Comparison of ENCODE assay signal across 12 cellular contexts in the genomic region with DNA sequence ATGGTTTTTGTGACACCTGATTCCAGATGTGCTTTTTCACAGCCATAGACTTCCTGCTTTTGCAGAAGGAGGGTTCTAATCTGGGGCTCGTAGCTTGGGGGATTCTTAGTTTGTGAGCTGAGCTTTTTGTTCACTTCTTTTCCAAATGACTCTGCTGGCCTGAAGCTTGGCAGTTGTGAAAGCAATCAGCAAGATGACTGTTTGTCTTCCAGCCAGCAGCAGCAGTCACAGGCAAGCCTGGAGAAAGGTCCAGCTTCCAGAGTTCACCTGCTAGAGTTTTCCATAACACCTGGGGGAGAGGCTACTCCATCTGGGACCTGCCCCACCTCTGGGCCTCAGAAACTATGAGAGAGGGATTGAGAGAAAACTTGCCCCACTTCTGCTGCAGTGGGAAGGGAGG. TPM values are rescaled to one million over a fixed set of nuclear protein-coding genes. Genes with fewer than 3 reads are reported as not detected.
DNase-seq lines count a peak whose midpoint lies in the region; TF ChIP-seq lines count a peak whose summit lies in the region.
"Had no signal": no experiment of that assay in that cellular context is flagged by ENCODE, and none has a peak within 500 bp of the region (broad histone marks: within the 10 kb centered on the region; RNA-seq: fewer than 3 reads in every experiment).

No MANE protein-coding gene starts in this region.

- H3K9me3 Mint-ChIP-seq in endodermal cell (no peaks in the 10 kb centered on the region), neural progenitor cell (no peaks in the 10 kb centered on the region)
- H3K9me3 Mint-ChIP-seq: activated T-helper 2 cell treated with anti-CD3 and anti-CD28 coated beads, Interferon-gamma antibody, Interleukin-2, Interleukin-4, amounts not matched to agents 10 μg/mL and 5 μg/mL and 100 μg/mL, durations not matched to agents 14 hours and 24 hours and 36 hours; naive B cell had no signal

- H3K4me2 ChIP-seq in BLaER1 (peak overlapping the region; percentile 93), Loucy (ENCODE audit: low read depth, low read length, poor library complexity, severe bottlenecking) (peak overlapping the region; percentile 100), neural progenitor cell (peak overlapping the region; percentile 93)

- peak overlapping the region; percentile 7 for H3K4me3 Mint-ChIP-seq in endodermal cell
- H3K4me3 Mint-ChIP-seq in neural progenitor cell = no peak overlapping the region

- H3K79me2 ChIP-seq in Loucy (ENCODE audit: insufficient read depth, low read length) (peaks cover 86% of the 10 kb centered on the region), neural progenitor cell (ENCODE audit: low read depth) (peaks cover 89% of the 10 kb centered on the region)

- no peak for TF ChIP-seq CTCF in Loucy (conservative IDR thresholded peaks at IDR 0.05; ENCODE audit: low read length)
- TF ChIP-seq CTCF in endodermal cell (conservative IDR thresholded peaks at IDR 0.05) = no peak
- no peak for TF ChIP-seq CTCF in neural progenitor cell (IDR thresholded peaks at IDR 0.05)

- H3K9me3 ChIP-seq in BLaER1 = no peaks in the 10 kb centered on the region
- H3K9me3 ChIP-seq in Loucy (ENCODE audit: insufficient read depth, low read depth, low read length) = no peaks in the 10 kb centered on the region
- no peaks in the 10 kb centered on the region for H3K9me3 ChIP-seq in endodermal cell (ENCODE audit: control insufficient read depth, low read length)
- H3K9me3 ChIP-seq in neural progenitor cell (ENCODE audit: low read depth) = no peaks in the 10 kb centered on the region

- DNase-seq in endodermal cell (no peak), neural progenitor cell (ENCODE audit: low spot score) (no peak), NOMO-1 treated with DMSO at 0.1 percent for 48 hours (lab: John Stamatoyannopoulos, UW; ENCODE audit: unreplicated experiment) (no peak), CD1c-positive myeloid dendritic cell (ENCODE audit: extremely low spot score) (no peak), RKO (ENCODE audit: low spot score) (no peak)
- DNase-seq in stimulated activated CD8-positive, alpha-beta memory T cell treated with anti-CD3 and anti-CD28 coated beads, Interleukin-4, amount 100 ng/mL, for 48 hours = no peak
- DNase-seq: DMS 273 treated with DMSO at 0.1 percent for 48 hours, naive B cell, NCI-H2171 treated with DMSO at 0.1 percent for 48 hours had no signal

- H3K4me1 Mint-ChIP-seq in endodermal cell = peaks cover 64% of the 10 kb centered on the region
- H3K4me1 Mint-ChIP-seq in neural progenitor cell = peaks cover 46% of the 10 kb centered on the region

- H3F3A ChIP-seq in Loucy (ENCODE audit: low read depth) (no peaks in the 10 kb centered on the region), neural progenitor cell (ENCODE audit: low read depth) (peaks cover 15% of the 10 kb centered on the region)

- H2AFZ ChIP-seq in Loucy (ENCODE audit: low read length) = no peak overlapping the region
- no peak overlapping the region for H2AFZ ChIP-seq in neural progenitor cell (replicated peaks)

- H3K9ac ChIP-seq in BLaER1 (peak overlapping the region; percentile 49; the same call in 1 of the 2 replicates), Loucy (ENCODE audit: low read depth, low read length, poor library complexity, severe bottlenecking) (peak overlapping the region; percentile 93), endodermal cell (ENCODE audit: extremely low read depth, low read length, poor library complexity, severe bottlenecking) (no peak overlapping the region), neural progenitor cell (no peak overlapping the region)

- H3K27ac ChIP-seq in BLaER1 = 0 out of 2 replicates have a peak overlapping the region, but pooled peaks have one; percentile 3
- no peak overlapping the region for H3K27ac ChIP-seq in endodermal cell (ENCODE audit: low read depth, low read length)
- peak overlapping the region; percentile 9 for H3K27ac ChIP-seq in neural progenitor cell

- H3K36me3 ChIP-seq in BLaER1 (peaks cover 54% of the 10 kb centered on the region), Loucy (ENCODE audit: insufficient read depth, low read length) (no peaks in the 10 kb centered on the region), endodermal cell (ENCODE audit: control insufficient read depth, insufficient read depth, low read length) (peaks cover 32% of the 10 kb centered on the region), neural progenitor cell (no peaks in the 10 kb centered on the region)

- 73% methylated on average over 1 of the region's 1 CpG; no CpG with 5 or more reads in 1 of the 2 experiments for WGBS in endodermal cell (ENCODE audit: insufficient coverage in 1 of 2, insufficient read length in 1 of 2), 2 experiments

- H4K20me1 ChIP-seq in BLaER1 (peaks cover 90% of the 10 kb centered on the region), Loucy (ENCODE audit: insufficient read depth, low read length, poor library complexity, severe bottlenecking) (peaks cover 70% of the 10 kb centered on the region), neural progenitor cell (ENCODE audit: low read depth) (peaks cover 88% of the 10 kb centered on the region)

- no peaks in the 10 kb centered on the region for H3K27me3 Mint-ChIP-seq in endodermal cell (ENCODE audit: insufficient read depth)
- H3K27me3 Mint-ChIP-seq in neural progenitor cell (ENCODE audit: insufficient read depth, low read depth) = peaks cover 4% of the 10 kb centered on the region
- H3K27me3 Mint-ChIP-seq: naive B cell had no signal

- peaks cover 71% of the 10 kb centered on the region for H3K4me1 ChIP-seq in BLaER1
- peaks cover 64% of the 10 kb centered on the region for H3K4me1 ChIP-seq in Loucy (ENCODE audit: insufficient read depth, low read length, poor library complexity, severe bottlenecking)
- H3K4me1 ChIP-seq in endodermal cell (ENCODE audit: control insufficient read depth, insufficient read depth, low read length) = peaks cover 5% of the 10 kb centered on the region
- H3K4me1 ChIP-seq in neural progenitor cell = peaks cover 46% of the 10 kb centered on the region

- no peaks in the 10 kb centered on the region for H3K9me2 ChIP-seq in Loucy (replicated peaks; ENCODE audit: low read depth, low read length)

- H3K27ac Mint-ChIP-seq in endodermal cell (peak overlapping the region; percentile 46), neural progenitor cell (no peak overlapping the region)

- H3K27me3 ChIP-seq in BLaER1 (no peaks in the 10 kb centered on the region), Loucy (ENCODE audit: insufficient read depth, low read length, poor library complexity, severe bottlenecking) (no peaks in the 10 kb centered on the region), endodermal cell (ENCODE audit: control insufficient read depth, insufficient read depth, low read length, poor library complexity, severe bottlenecking) (no peaks in the 10 kb centered on the region), neural progenitor cell (no peaks in the 10 kb centered on the region)

- H3K36me3 Mint-ChIP-seq in endodermal cell (ENCODE audit: low read depth) (peaks cover 16% of the 10 kb centered on the region), neural progenitor cell (peaks cover 7% of the 10 kb centered on the region)

- H3K4me3 ChIP-seq in BLaER1 (no peak overlapping the region), Loucy (ENCODE audit: low read length, poor library complexity, severe bottlenecking) (peak overlapping the region; percentile 55), endodermal cell (ENCODE audit: low read length) (no peak overlapping the region), neural progenitor cell (no peak overlapping the region)

RNA-seq across cellular contexts. Expression of a gene that starts 4.1 kb away (rescaled TPM):
- total RNA-seq in endodermal cell = 10 to 100 TPM; 39.7 to 39.8 TPM
- polyA plus RNA-seq in endodermal cell (2013, experiment 1 of 2) = 26.6 TPM
- 27.3 TPM for polyA plus RNA-seq in endodermal cell (2013, experiment 2 of 2)
- 23.0 and 25.4 TPM in 2 replicates for total RNA-seq in neural progenitor cell (ENCODE audit: low replicate concordance)

RNA-seq across cellular contexts. Expression of a gene that starts 29.8 kb away (rescaled TPM):
- 100 to 1,000 TPM in 1 of 2 donors, 10 to 100 TPM in 1; 96.1 to 103 TPM for total RNA-seq in endodermal cell
- 59.8 TPM for polyA plus RNA-seq in endodermal cell (2013, experiment 1 of 2)
- polyA plus RNA-seq in endodermal cell (2013, experiment 2 of 2) = 60.2 TPM
- total RNA-seq in neural progenitor cell (ENCODE audit: low replicate concordance) = 27.2 and 80.0 TPM in 2 replicates

Comparison
In these comparisons a context has a peak if more than half of its experiments do, and no peak if none do; other contexts are left out.
1. H3K9ac ChIP-seq: peak in BLaER1 (single experiment) and Loucy (single experiment); none in endodermal cell (single experiment) and neural progenitor cell (single experiment).
2. Peak in every context shown above with its lines, with median percentiles within 50 percentile points of each other: H3K4me2 ChIP-seq.